Comparison of ENCODE assay signal across 11 cellular contexts in genomic region chr17:79337053-79337452, GRCh38.
"Had no signal": no experiment of that assay in that cellular context is flagged by ENCODE, and none has a peak within 500 bp of the region (broad histone marks: within the 10 kb centered on the region; RNA-seq: fewer than 3 reads in every experiment).

No MANE protein-coding gene starts in this region.

- H3K36me3 ChIP-seq: HAP-1 had no signal

- H3K27ac ChIP-seq: GM23248 had no signal

- H3K4me1 ChIP-seq: HAP-1 had no signal

- H2AFZ ChIP-seq: GM23248, GM23338 had no signal

- FAIRE-seq: H1, H54 had no signal

- H3K9ac ChIP-seq: GM23248 had no signal

- H3K4me2 ChIP-seq: GM23338 had no signal

- H3K4me3 Mint-ChIP-seq: GM23338, H9, HFFc6 had no signal

- H3K9me3 Mint-ChIP-seq: GM23338, H9, HFFc6 had no signal

- H3K27ac Mint-ChIP-seq: GM23338, HFFc6 had no signal

- ATAC-seq: GM23338, HCT116 had no signal

- DNase-seq: GM23248, GOT3, H7, H9, HCEC 1CT, HFFc6 had no signal

- H3K4me3 ChIP-seq: GM23248, GM23338, HAP-1 had no signal

- H3K9me3 ChIP-seq: HAP-1 had no signal
